Comparison of ENCODE assay signal across 20 cellular contexts in genomic region chr5:89917112-89917511, GRCh38.
DNase-seq lines count a peak whose midpoint lies in the region; ATAC-seq, FAIRE-seq and TF ChIP-seq lines count a peak whose summit lies in the region.
"Had no signal": no experiment of that assay in that cellular context is flagged by ENCODE, and none has a peak within 500 bp of the region (broad histone marks: within the 10 kb centered on the region; RNA-seq: fewer than 3 reads in every experiment).

No MANE protein-coding gene starts in this region.

- no peak for FAIRE-seq in HepG2 (lab: Jason Lieb, UNC)
- FAIRE-seq in colon (lab: Jason Lieb, UNC) = peak; percentile 14
- peak; percentile 33 for FAIRE-seq in kidney (lab: Jason Lieb, UNC)
- FAIRE-seq: GM12891, GM18507, GM19239 had no signal

- no peak for DNase-seq in HepG2 (ENCODE audit: low spot score)
- no peak for DNase-seq in right lobe of liver
- DNase-seq in kidney = no peak
- DNase-seq in NCI-H2081 treated with DMSO at 0.1 percent for 48 hours (lab: John Stamatoyannopoulos, UW) = no peak
- no peak for DNase-seq in cerebellar cortex (ENCODE audit: low spot score)
- DNase-seq: C1 segment of cervical spinal cord; Calu3; CD4-positive, alpha-beta memory T cell; COR-L47; DMS53; DMS79 treated with DMSO at 0.1 percent for 48 hours; GF-D8; H9 had no signal

- no peak for TF ChIP-seq EP300 in HepG2 (IDR thresholded peaks at IDR 0.05; ENCODE audit: low read depth in 2 of 2, low read length in 2 of 2)
- no peak for TF ChIP-seq EP300 in HepG2 (CRISPR knock-in tag; IDR thresholded peaks at IDR 0.05; ENCODE audit: borderline replicate concordance)

- H3K79me2 ChIP-seq in HepG2 (ENCODE audit: insufficient read depth, low read length) = no peaks in the 10 kb centered on the region

- no peak overlapping the region for H3K27ac ChIP-seq in HepG2 (ENCODE audit: extremely low read length, insufficient read depth, low read length)
- H3K27ac ChIP-seq in right lobe of liver = no peak overlapping the region
- H3K27ac ChIP-seq in kidney (ENCODE audit: low read depth in 2 of 2, low read length in 2 of 2) = no peak overlapping the region
- H3K27ac ChIP-seq: 22Rv1 had no signal

- in situ Hi-C loops in HepG2 (cut with HindIII; ENCODE audit: extremely low pct_ligation_motif_present, low pct_unique_long_range_greater_than_20kb) = no loop called here

- no peak overlapping the region for H2AFZ ChIP-seq in HepG2 (ENCODE audit: low read length)
- H2AFZ ChIP-seq: GM23338 had no signal

- TF ChIP-seq CTCF in HepG2 (CRISPR knock-in tag; IDR thresholded peaks at IDR 0.05) = no peak
- TF ChIP-seq CTCF in right lobe of liver (IDR thresholded peaks at IDR 0.05) = no peak
- no peak for TF ChIP-seq CTCF in kidney (IDR thresholded peaks at IDR 0.05; ENCODE audit: borderline replicate concordance, extremely low read depth, insufficient read depth)

- TF ChIP-seq RAD21 in HepG2 (CRISPR knock-in tag; IDR thresholded peaks at IDR 0.05) = no peak

- ATAC-seq in HepG2 (no peak), right lobe of liver (no peak)
- ATAC-seq: GM23338, HCT116 had no signal

- intact Hi-C loops in HepG2 (cut with micrococcal nuclease; ENCODE audit: unreplicated experiment) (no loop called here), right lobe of liver (cut with DNase I) (no loop called here), kidney (cut with DNase I) (no loop called here)

- H3K4me3 ChIP-seq in HepG2 (replicated peaks in 1 of 3; ENCODE audit: insufficient read depth in 1 of 3, low read depth in 2 of 3, low read length in 3 of 3) (no peak overlapping the region), right lobe of liver (no peak overlapping the region), kidney (ENCODE audit: low read length in 2 of 2) (no peak overlapping the region)
- H3K4me3 ChIP-seq: GM23338 had no signal

- no TSS peak for BruUV-seq in HepG2 (replicated peaks; lab: Mats Ljungman, UMichigan)

- POLR2A ChIA-PET in HepG2 (lab: Yijun Ruan, JAX) = no interaction called here

- CTCF ChIA-PET in HepG2 (lab: Yijun Ruan, JAX; ENCODE audit: low intra/inter-chr PET ratio, low total read pairs) = no interaction called here

- H3K9me3 ChIP-seq in HepG2 (ENCODE audit: low read length) (peaks cover 29% of the 10 kb centered on the region), right lobe of liver (no peaks in the 10 kb centered on the region), kidney (ENCODE audit: control insufficient read depth in 1 of 2, low read length in 2 of 2) (no peaks in the 10 kb centered on the region)

- TF ChIP-seq POLR2A in HepG2 (IDR thresholded peaks at IDR 0.05; ENCODE audit: insufficient read depth in 1 of 2, low read depth in 2 of 2, low read length in 2 of 2) = no peak
- TF ChIP-seq POLR2A in right lobe of liver (IDR thresholded peaks at IDR 0.05) = no peak

- H3K4me1 ChIP-seq in HepG2 (ENCODE audit: insufficient read depth, low read length) (no peaks in the 10 kb centered on the region), right lobe of liver (no peaks in the 10 kb centered on the region), kidney (ENCODE audit: control insufficient read depth in 1 of 2, insufficient read depth in 1 of 2, low read depth in 1 of 2, low read length in 2 of 2) (no peaks in the 10 kb centered on the region)

- H4K20me1 ChIP-seq in HepG2 (ENCODE audit: insufficient read depth, low read length) = no peaks in the 10 kb centered on the region

- H3K9ac ChIP-seq in HepG2 (ENCODE audit: insufficient read depth, low read depth, low read length) = no peak overlapping the region
- H3K9ac ChIP-seq in kidney (ENCODE audit: low read length in 2 of 2) = no peak overlapping the region

- H3K4me2 ChIP-seq in HepG2 (ENCODE audit: low read depth, low read length) = no peak overlapping the region
- H3K4me2 ChIP-seq: GM23338 had no signal

- H3K36me3 ChIP-seq in HepG2 (replicated peaks in 1 of 2; ENCODE audit: control insufficient read depth in 1 of 2, insufficient read depth in 2 of 2, low read length in 2 of 2) (no peaks in the 10 kb centered on the region), right lobe of liver (no peaks in the 10 kb centered on the region), kidney (ENCODE audit: control insufficient read depth in 1 of 2, insufficient read depth in 2 of 2, low read length in 2 of 2) (no peaks in the 10 kb centered on the region)

- WGBS in HepG2 (ENCODE audit: low lambda C conversion rate) = 6% methylated on average over 1 of the region's 1 CpG
- 75% methylated on average over 1 of the region's 1 CpG for whole genome bisulfite sequencing in right lobe of liver (ENCODE audit: insufficient coverage, low coverage, low lambda C conversion rate, missing lambda C conversion rate)

- no peaks in the 10 kb centered on the region; a peak in 1 of 5 replicates for H3K27me3 ChIP-seq in HepG2 (ENCODE audit: control insufficient read depth in 1 of 2, insufficient read depth in 2 of 2, low read length in 2 of 2)
- H3K27me3 ChIP-seq in right lobe of liver = no peaks in the 10 kb centered on the region

TF ChIP-seq in HepG2, 621 proteins besides CTCF, POLR2A, EP300 and RAD21:
- no peak for TF ChIP-seq DR1 (CRISPR knock-in tag; IDR thresholded peaks at IDR 0.05)
- TF ChIP-seq ZNF552 (CRISPR knock-in tag; IDR thresholded peaks at IDR 0.05; ENCODE audit: borderline replicate concordance) = no peak
- no peak for TF ChIP-seq ZNF30 (CRISPR knock-in tag; IDR thresholded peaks at IDR 0.05)
- TF ChIP-seq ZNF562 (CRISPR knock-in tag; IDR thresholded peaks at IDR 0.05; ENCODE audit: borderline replicate concordance) = no peak
- peak; percentile 3 to 75; a peak in 2 of 4 replicates for TF ChIP-seq MAFK (conservative IDR thresholded peaks at IDR 0.05 in 1 of 2, IDR thresholded peaks at IDR 0.05 in 1 of 2; ENCODE audit: low read length in 2 of 2)
- no peak for TF ChIP-seq HDAC2 (CRISPR knock-in tag; IDR thresholded peaks at IDR 0.05)
- no peak for TF ChIP-seq MXD4 (CRISPR knock-in tag; IDR thresholded peaks at IDR 0.05)
- TF ChIP-seq MAFF (IDR thresholded peaks at IDR 0.05; ENCODE audit: low read depth, low read length) = peak; percentile 51; the same call in 1 of the 2 replicates
